ENCODE assay signal across 2 cellular contexts in genomic region chr14:70303528-70304293, GRCh38.
TF ChIP-seq lines count a peak whose summit lies in the region.

No MANE protein-coding gene starts in this region.

TF ChIP-seq in GM23338, 12 proteins besides CTCF, POLR2A, EP300 and RAD21:
- TF ChIP-seq STAT1 (IDR thresholded peaks at IDR 0.05; ENCODE audit: unreplicated experiment), result no peak
- TF ChIP-seq NANOG (IDR thresholded peaks at IDR 0.05; ENCODE audit: borderline replicate concordance), result no peak
- TF ChIP-seq, protein P1, sequence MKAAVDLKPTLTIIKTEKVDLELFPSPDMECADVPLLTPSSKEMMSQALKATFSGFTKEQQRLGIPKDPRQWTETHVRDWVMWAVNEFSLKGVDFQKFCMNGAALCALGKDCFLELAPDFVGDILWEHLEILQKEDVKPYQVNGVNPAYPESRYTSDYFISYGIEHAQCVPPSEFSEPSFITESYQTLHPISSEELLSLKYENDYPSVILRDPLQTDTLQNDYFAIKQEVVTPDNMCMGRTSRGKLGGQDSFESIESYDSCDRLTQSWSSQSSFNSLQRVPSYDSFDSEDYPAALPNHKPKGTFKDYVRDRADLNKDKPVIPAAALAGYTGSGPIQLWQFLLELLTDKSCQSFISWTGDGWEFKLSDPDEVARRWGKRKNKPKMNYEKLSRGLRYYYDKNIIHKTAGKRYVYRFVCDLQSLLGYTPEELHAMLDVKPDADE (IDR thresholded peaks at IDR 0.05), result no peak
- TF ChIP-seq POLR2AphosphoS5 (IDR thresholded peaks at IDR 0.05; ENCODE audit: low read depth), result no peak
- TF ChIP-seq EZH2phosphoT487 (IDR thresholded peaks at IDR 0.05; ENCODE audit: unreplicated experiment), result no peak
- TF ChIP-seq ZNF462 (CRISPR knock-in tag; IDR thresholded peaks at IDR 0.05), result no peak
- no peak for TF ChIP-seq ZNF331 (CRISPR knock-in tag; IDR thresholded peaks at IDR 0.05; ENCODE audit: low read depth)
- TF ChIP-seq EZH2 (IDR thresholded peaks at IDR 0.05; ENCODE audit: low read depth, unreplicated experiment), result no peak
- TF ChIP-seq, protein P2, sequence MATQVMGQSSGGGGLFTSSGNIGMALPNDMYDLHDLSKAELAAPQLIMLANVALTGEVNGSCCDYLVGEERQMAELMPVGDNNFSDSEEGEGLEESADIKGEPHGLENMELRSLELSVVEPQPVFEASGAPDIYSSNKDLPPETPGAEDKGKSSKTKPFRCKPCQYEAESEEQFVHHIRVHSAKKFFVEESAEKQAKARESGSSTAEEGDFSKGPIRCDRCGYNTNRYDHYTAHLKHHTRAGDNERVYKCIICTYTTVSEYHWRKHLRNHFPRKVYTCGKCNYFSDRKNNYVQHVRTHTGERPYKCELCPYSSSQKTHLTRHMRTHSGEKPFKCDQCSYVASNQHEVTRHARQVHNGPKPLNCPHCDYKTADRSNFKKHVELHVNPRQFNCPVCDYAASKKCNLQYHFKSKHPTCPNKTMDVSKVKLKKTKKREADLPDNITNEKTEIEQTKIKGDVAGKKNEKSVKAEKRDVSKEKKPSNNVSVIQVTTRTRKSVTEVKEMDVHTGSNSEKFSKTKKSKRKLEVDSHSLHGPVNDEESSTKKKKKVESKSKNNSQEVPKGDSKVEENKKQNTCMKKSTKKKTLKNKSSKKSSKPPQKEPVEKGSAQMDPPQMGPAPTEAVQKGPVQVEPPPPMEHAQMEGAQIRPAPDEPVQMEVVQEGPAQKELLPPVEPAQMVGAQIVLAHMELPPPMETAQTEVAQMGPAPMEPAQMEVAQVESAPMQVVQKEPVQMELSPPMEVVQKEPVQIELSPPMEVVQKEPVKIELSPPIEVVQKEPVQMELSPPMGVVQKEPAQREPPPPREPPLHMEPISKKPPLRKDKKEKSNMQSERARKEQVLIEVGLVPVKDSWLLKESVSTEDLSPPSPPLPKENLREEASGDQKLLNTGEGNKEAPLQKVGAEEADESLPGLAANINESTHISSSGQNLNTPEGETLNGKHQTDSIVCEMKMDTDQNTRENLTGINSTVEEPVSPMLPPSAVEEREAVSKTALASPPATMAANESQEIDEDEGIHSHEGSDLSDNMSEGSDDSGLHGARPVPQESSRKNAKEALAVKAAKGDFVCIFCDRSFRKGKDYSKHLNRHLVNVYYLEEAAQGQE (IDR thresholded peaks at IDR 0.05; ENCODE audit: unreplicated experiment), result no peak
- TF ChIP-seq CREB1 (CRISPR knock-in tag; IDR thresholded peaks at IDR 0.05; ENCODE audit: low read depth), result no peak
- TF ChIP-seq ZNF114 (CRISPR knock-in tag; IDR thresholded peaks at IDR 0.05), result no peak
- no peak for TF ChIP-seq JUNB (IDR thresholded peaks at IDR 0.05; ENCODE audit: unreplicated experiment)

TF ChIP-seq in H1, 55 proteins besides CTCF, POLR2A, EP300 and RAD21:
- TF ChIP-seq CHD1 (IDR thresholded peaks at IDR 0.05; ENCODE audit: low read depth, low read length) (no peak), BACH1 (IDR thresholded peaks at IDR 0.05; ENCODE audit: low read length) (no peak), TCF12 (IDR thresholded peaks at IDR 0.05; ENCODE audit: low read depth, low read length) (no peak), NRF1 (IDR thresholded peaks at IDR 0.05; ENCODE audit: low read depth, low read length) (no peak), CEBPB (IDR thresholded peaks at IDR 0.05; ENCODE audit: low read depth, low read length) (no peak), SIX5 (IDR thresholded peaks at IDR 0.05; ENCODE audit: low read depth, low read length) (no peak), EZH2 (IDR thresholded peaks at IDR 0.05; ENCODE audit: low read depth, low read length, severe bottlenecking) (no peak), KDM1A (IDR thresholded peaks at IDR 0.05; ENCODE audit: borderline replicate concordance, low read length) (no peak), TAF1 (IDR thresholded peaks at IDR 0.05; ENCODE audit: low read depth, low read length) (no peak), CHD2 (IDR thresholded peaks at IDR 0.05; ENCODE audit: low read length) (no peak), YY1 (IDR thresholded peaks at IDR 0.05; ENCODE audit: low read depth, low read length) (no peak), TBP (IDR thresholded peaks at IDR 0.05; ENCODE audit: low read depth, low read length) (no peak), BCL11A (IDR thresholded peaks at IDR 0.05; ENCODE audit: low read depth in 2 of 2, low read length in 2 of 2) (no peak), KDM5A (IDR thresholded peaks at IDR 0.05; ENCODE audit: low read length) (no peak), RXRA (IDR thresholded peaks at IDR 0.05; ENCODE audit: insufficient read depth, low read depth, low read length) (no peak), CREB1 (IDR thresholded peaks at IDR 0.05) (no peak), CBX5 (IDR thresholded peaks at IDR 0.05; ENCODE audit: low read depth, low read length) (no peak), ASH2L (IDR thresholded peaks at IDR 0.05; ENCODE audit: low read length) (no peak), JUND (IDR thresholded peaks at IDR 0.05; ENCODE audit: low read length) (no peak)
